ENCODE assay signal across 8 cellular contexts in the genomic region with DNA sequence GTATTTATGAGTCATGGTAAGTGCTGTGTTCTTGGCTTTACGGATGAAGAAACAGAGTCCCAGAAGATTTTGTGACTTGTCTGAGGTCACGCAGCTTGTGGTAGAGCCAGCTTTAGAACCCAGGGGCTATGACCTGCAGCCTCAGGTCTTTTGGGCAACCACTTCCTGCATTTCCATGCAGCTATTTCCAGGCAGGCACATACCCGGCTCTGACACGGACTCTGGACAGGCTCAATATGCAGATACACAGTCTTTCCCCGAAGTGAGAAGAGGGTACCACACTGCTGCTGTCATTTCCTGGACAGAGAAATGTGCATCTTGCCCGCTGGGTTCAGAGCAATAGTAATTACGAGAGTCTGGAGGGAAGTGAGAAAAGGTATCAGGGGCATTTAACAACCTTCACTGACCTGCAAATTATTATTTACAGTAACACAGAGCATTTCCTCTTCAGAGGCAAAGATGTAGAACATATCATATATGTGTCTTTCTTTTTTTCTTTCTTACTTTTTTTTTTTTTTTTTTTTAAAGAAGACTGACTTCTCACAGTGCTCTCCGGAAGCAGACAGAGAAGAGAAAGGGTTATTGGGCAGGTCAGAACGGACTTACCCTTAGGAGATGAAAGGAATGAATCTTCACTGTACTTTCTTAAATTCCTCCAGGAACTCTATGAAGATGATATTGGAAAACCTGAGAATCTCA.
DNase-seq lines count a peak whose midpoint lies in the region; ATAC-seq lines count a peak whose summit lies in the region.

No MANE protein-coding gene starts in this region.

- peak overlapping the region; percentile 80 for H3K27ac Mint-ChIP-seq in activated naive CD8-positive, alpha-beta T cell treated with anti-CD3 and anti-CD28 coated beads for 36 hours

- no peaks in the 10 kb centered on the region for H3K9me3 Mint-ChIP-seq in activated naive CD8-positive, alpha-beta T cell treated with anti-CD3 and anti-CD28 coated beads for 36 hours

- DNase-seq in MG63 (peak; percentile 79), NCI-H2107 (lab: John Stamatoyannopoulos, UW) (no peak), COLO668 (lab: John Stamatoyannopoulos, UW; ENCODE audit: unreplicated experiment) (no peak), NCI-H2171 treated with DMSO at 0.1 percent for 48 hours (lab: John Stamatoyannopoulos, UW) (no peak)
- peak; percentile 57 for DNase-seq in activated naive CD8-positive, alpha-beta T cell treated with anti-CD3 and anti-CD28 coated beads for 36 hours
- peak; percentile 56 to 83 for DNase-seq in stimulated activated CD8-positive, alpha-beta memory T cell treated with anti-CD3 and anti-CD28 coated beads, Interleukin-7, amount 100 ng/mL, for 48 hours (ENCODE audit: extremely low read depth in 1 of 2, low read depth in 1 of 2)

- H3K4me1 Mint-ChIP-seq in activated naive CD8-positive, alpha-beta T cell treated with anti-CD3 and anti-CD28 coated beads for 36 hours: peaks cover 26% of the 10 kb centered on the region

- peaks cover 8% of the 10 kb centered on the region for H3K27me3 Mint-ChIP-seq in activated naive CD8-positive, alpha-beta T cell treated with anti-CD3 and anti-CD28 coated beads for 36 hours

- H3K9me3 ChIP-seq in MG63: no peaks in the 10 kb centered on the region

- no peaks in the 10 kb centered on the region for H3K27me3 ChIP-seq in MG63

- no peaks in the 10 kb centered on the region for H3K36me3 ChIP-seq in MG63

- H3K36me3 Mint-ChIP-seq in activated naive CD8-positive, alpha-beta T cell treated with anti-CD3 and anti-CD28 coated beads for 36 hours: peaks cover 7% of the 10 kb centered on the region

- ATAC-seq in GM18498 (IDR thresholded peaks at IDR 0.05; ENCODE audit: unreplicated experiment) (peak; percentile 95), GM21717 (IDR thresholded peaks at IDR 0.05; ENCODE audit: unreplicated experiment) (peak; percentile 92)

- no peak overlapping the region for H3K4me3 ChIP-seq in MG63

- peak overlapping the region; percentile 66 for H3K4me3 Mint-ChIP-seq in activated naive CD8-positive, alpha-beta T cell treated with anti-CD3 and anti-CD28 coated beads for 36 hours

Comparison
In these comparisons a context has a peak if more than half of its experiments do, and no peak if none do; other contexts are left out.
1. DNase-seq: peak in MG63 (single experiment), activated naive CD8-positive, alpha-beta T cell treated with anti-CD3 and anti-CD28 coated beads for 36 hours (single experiment) and stimulated activated CD8-positive, alpha-beta memory T cell treated with anti-CD3 and anti-CD28 coated beads, Interleukin-7, amount 100 ng/mL, for 48 hours (2 of 2); none in NCI-H2107 (single experiment), COLO668 (single experiment) and NCI-H2171 treated with DMSO at 0.1 percent for 48 hours (single experiment).